9 cellular contexts compared by ENCODE assay signal in genomic region chr7:151570366-151570915, GRCh38. TPM values are rescaled to one million over a fixed set of nuclear protein-coding genes. Genes with fewer than 3 reads are reported as not detected.
DNase-seq lines count a peak whose midpoint lies in the region; ATAC-seq and TF ChIP-seq lines count a peak whose summit lies in the region.
"Had no signal": no experiment of that assay in that cellular context is flagged by ENCODE, and none has a peak within 500 bp of the region (broad histone marks: within the 10 kb centered on the region; RNA-seq: fewer than 3 reads in every experiment).

No MANE protein-coding gene starts in this region.

- H3K4me3 Mint-ChIP-seq in glutamatergic neuron (ENCODE audit: unreplicated experiment): no peak overlapping the region
- H3K4me3 Mint-ChIP-seq in GM23338: no peak overlapping the region
- H3K4me3 Mint-ChIP-seq: activated B cell treated with CpG ODN at 0.5 μM for 24 hours had no signal

- H3F3A ChIP-seq in GM23338 (replicated peaks; ENCODE audit: low read depth): no peaks in the 10 kb centered on the region

- H3K4me2 ChIP-seq in GM23338: no peak overlapping the region

- H3K36me3 Mint-ChIP-seq in glutamatergic neuron (ENCODE audit: unreplicated experiment) (no peaks in the 10 kb centered on the region), GM23338 (ENCODE audit: low read depth) (no peaks in the 10 kb centered on the region)

- H3K27me3 Mint-ChIP-seq in glutamatergic neuron (ENCODE audit: unreplicated experiment) (no peaks in the 10 kb centered on the region), GM23338 (ENCODE audit: insufficient read depth, low read depth, poor library complexity) (no peaks in the 10 kb centered on the region)
- H3K27me3 Mint-ChIP-seq: activated B cell treated with CpG ODN at 0.5 μM for 24 hours had no signal

- peaks cover under 1% of the 10 kb centered on the region for H3K9me3 Mint-ChIP-seq in glutamatergic neuron (ENCODE audit: unreplicated experiment)
- no peaks in the 10 kb centered on the region for H3K9me3 Mint-ChIP-seq in GM23338
- H3K9me3 Mint-ChIP-seq: activated B cell treated with CpG ODN at 0.5 μM for 24 hours had no signal

- peaks cover 13% of the 10 kb centered on the region; the same call in 1 of the 2 replicates for H3K4me1 ChIP-seq in GM23338 (ENCODE audit: insufficient read depth)

- H3K27me3 ChIP-seq in GM23338 (ENCODE audit: insufficient read depth): no peaks in the 10 kb centered on the region

- no peaks in the 10 kb centered on the region for H3K79me2 ChIP-seq in GM23338 (replicated peaks; ENCODE audit: insufficient read depth)

- no peak overlapping the region for H3K27ac ChIP-seq in GM23338 (ENCODE audit: low read depth)

- H3K27ac Mint-ChIP-seq in glutamatergic neuron (ENCODE audit: unreplicated experiment) (no peak overlapping the region), GM23338 (no peak overlapping the region)
- H3K27ac Mint-ChIP-seq: activated B cell treated with CpG ODN at 0.5 μM for 24 hours had no signal

- no peak overlapping the region for H3K4me3 ChIP-seq in GM23338

- H3K4me1 Mint-ChIP-seq in glutamatergic neuron (ENCODE audit: low read depth, unreplicated experiment) (peaks cover 9% of the 10 kb centered on the region), GM23338 (peaks cover 22% of the 10 kb centered on the region)
- H3K4me1 Mint-ChIP-seq: activated B cell treated with CpG ODN at 0.5 μM for 24 hours had no signal

- no peaks in the 10 kb centered on the region for H3K36me3 ChIP-seq in GM23338 (ENCODE audit: insufficient read depth)

- ATAC-seq in GM19455 (IDR thresholded peaks at IDR 0.05; ENCODE audit: unreplicated experiment) (no peak), GM21737 (IDR thresholded peaks at IDR 0.05; ENCODE audit: unreplicated experiment) (no peak), GM23338 (no peak)

- no peaks in the 10 kb centered on the region; the same call in 1 of the 2 replicates for H4K20me1 ChIP-seq in GM23338 (replicated peaks; ENCODE audit: insufficient read depth)

- DNase-seq in AG08395 (ENCODE audit: low spot score) (peak; percentile 21), SW480 (ENCODE audit: low spot score) (peak; percentile 4), glutamatergic neuron (no peak), NCI-H1436 (lab: John Stamatoyannopoulos, UW) (no peak), GM23338 (ENCODE audit: low spot score) (no peak)
- DNase-seq: activated B cell treated with CpG ODN at 0.5 μM for 24 hours had no signal

- H3K9me2 ChIP-seq in GM23338 (ENCODE audit: insufficient read depth): no peaks in the 10 kb centered on the region

- TF ChIP-seq CTCF in GM12873 (IDR thresholded peaks at IDR 0.05; ENCODE audit: insufficient read depth, low read depth, low read length, missing control alignments) (peak; percentile 21), glutamatergic neuron (IDR thresholded peaks at IDR 0.05; ENCODE audit: partially characterized antibody, unreplicated experiment) (peak; percentile 11), GM23338 (conservative IDR thresholded peaks at IDR 0.05; ENCODE audit: low read depth in 2 of 2) (peak in 1 of 2 experiments; percentile 57; a peak in 3 of 4 replicates)

- H2AFZ ChIP-seq in GM23338: no peak overlapping the region

TF ChIP-seq in GM23338, 12 proteins besides CTCF, POLR2A, EP300 and RAD21:
- no peak for TF ChIP-seq EZH2phosphoT487 (IDR thresholded peaks at IDR 0.05; ENCODE audit: unreplicated experiment)
- TF ChIP-seq EZH2 (IDR thresholded peaks at IDR 0.05; ENCODE audit: low read depth, unreplicated experiment): no peak
- no peak for TF ChIP-seq STAT1 (IDR thresholded peaks at IDR 0.05; ENCODE audit: unreplicated experiment)

RNA-seq across cellular contexts. Expression of gene RHEB, which starts 50.7 kb away (rescaled TPM):
- 88.2 TPM for total RNA-seq in glutamatergic neuron (ENCODE audit: unreplicated experiment)
- 94.0 and 101 TPM in 2 replicates for total RNA-seq in GM23338 (2014; rRNA removed; shearing (Covaris generic))
- 209 and 239 TPM in 2 replicates for polyA plus RNA-seq in GM23338 (2016; fragmentation: Nextera tagmentation; extraction: Ambion mirVana)

Comparison
In these comparisons a context has a peak if more than half of its experiments do, and no peak if none do; other contexts are left out.
1. DNase-seq: peak in AG08395 (single experiment) and SW480 (single experiment); none in glutamatergic neuron (single experiment), NCI-H1436 (single experiment) and GM23338 (single experiment).